ENCODE assay signal across 9 cellular contexts in the genomic region with DNA sequence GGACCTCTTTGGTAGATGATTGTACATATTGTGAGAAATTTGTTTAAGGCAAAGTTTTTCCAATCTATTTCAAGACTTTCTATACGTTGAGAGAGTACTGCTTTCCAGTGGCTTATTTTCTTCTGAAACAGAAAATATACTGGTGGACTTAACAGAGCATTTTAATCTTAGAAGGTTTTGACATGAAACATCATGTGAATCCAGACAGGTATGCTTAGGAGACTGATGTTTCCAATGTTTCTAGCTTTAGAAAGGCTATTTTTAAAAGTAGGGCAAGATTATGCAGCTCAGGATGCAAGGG.
DNase-seq lines count a peak whose midpoint lies in the region; ATAC-seq and TF ChIP-seq lines count a peak whose summit lies in the region.
"Had no signal": no experiment of that assay in that cellular context is flagged by ENCODE, and none has a peak within 500 bp of the region (broad histone marks: within the 10 kb centered on the region; RNA-seq: fewer than 3 reads in every experiment).

No MANE protein-coding gene starts in this region.

- BruUV-seq in A673 (replicated peaks; lab: Mats Ljungman, UMichigan), result no TSS peak

- H3K27me3 Mint-ChIP-seq in activated naive CD8-positive, alpha-beta T cell treated with anti-CD3 and anti-CD28 coated beads for 36 hours, result no peaks in the 10 kb centered on the region
- H3K27me3 Mint-ChIP-seq in naive thymus-derived CD8-positive, alpha-beta T cell, result no peaks in the 10 kb centered on the region

- no peaks in the 10 kb centered on the region for H3K9me3 ChIP-seq in A673 (ENCODE audit: low read depth, low read length, poor library complexity, severe bottlenecking)

- peak overlapping the region; percentile 89 for H3K27ac Mint-ChIP-seq in activated naive CD8-positive, alpha-beta T cell treated with anti-CD3 and anti-CD28 coated beads for 36 hours
- H3K27ac Mint-ChIP-seq in naive thymus-derived CD8-positive, alpha-beta T cell, result peak overlapping the region in 9 of 10 donors; percentile 52 to 97 (median 91)

- H3K36me3 Mint-ChIP-seq in activated naive CD8-positive, alpha-beta T cell treated with anti-CD3 and anti-CD28 coated beads for 36 hours, result peaks cover 40% of the 10 kb centered on the region
- H3K36me3 Mint-ChIP-seq in naive thymus-derived CD8-positive, alpha-beta T cell, result peaks cover 0 to 47% (median 20%) of the 10 kb centered on the region in 3 donors

- H3K27me3 ChIP-seq in A673 (replicated peaks; ENCODE audit: insufficient read depth, low read depth, low read length, poor library complexity), result no peaks in the 10 kb centered on the region

- no peak overlapping the region for H3K4me3 Mint-ChIP-seq in activated naive CD8-positive, alpha-beta T cell treated with anti-CD3 and anti-CD28 coated beads for 36 hours
- H3K4me3 Mint-ChIP-seq in naive thymus-derived CD8-positive, alpha-beta T cell, result peak overlapping the region; percentile 57 to 93 (median 91)

- peak overlapping the region; percentile 6 for H3K27ac ChIP-seq in A673 (ENCODE audit: low read depth, low read length, poor library complexity, severe bottlenecking)

- H3K4me1 ChIP-seq in A673 (ENCODE audit: insufficient read depth, low read length, poor library complexity, severe bottlenecking), result peaks cover 47% of the 10 kb centered on the region

- intact Hi-C loops in A673 (cut with micrococcal nuclease; ENCODE audit: unreplicated experiment), result loop anchor here (1.0 to 5.0 kb wide), 4 partner anchors 174 to 721 kb away; no protein-coding TSS in a partner anchor

- peaks cover 85% of the 10 kb centered on the region for H3K4me1 Mint-ChIP-seq in activated naive CD8-positive, alpha-beta T cell treated with anti-CD3 and anti-CD28 coated beads for 36 hours
- peaks cover 38 to 99% (median 94%) of the 10 kb centered on the region in 4 donors for H3K4me1 Mint-ChIP-seq in naive thymus-derived CD8-positive, alpha-beta T cell

- no peak overlapping the region for H3K4me3 ChIP-seq in A673 (ENCODE audit: low read depth, low read length, poor library complexity, severe bottlenecking)

- H3K36me3 ChIP-seq in A673 (ENCODE audit: insufficient read depth, low read length, poor library complexity, severe bottlenecking), result peaks cover 19% of the 10 kb centered on the region

- ATAC-seq in naive thymus-derived CD8-positive, alpha-beta T cell, result no peak
- no peak for ATAC-seq in GM21390 (IDR thresholded peaks at IDR 0.05; ENCODE audit: unreplicated experiment)

- TF ChIP-seq CTCF in A673 (conservative IDR thresholded peaks at IDR 0.05; ENCODE audit: low read depth, low read length), result no peak
- TF ChIP-seq CTCF in GM13977 (IDR thresholded peaks at IDR 0.05; ENCODE audit: extremely low read depth, insufficient read depth, missing control alignments), result no peak

- no peak for DNase-seq in A673 (ENCODE audit: low spot score)
- peak; percentile 16 for DNase-seq in GM13977 (ENCODE audit: low spot score)
- no peak for DNase-seq in activated naive CD8-positive, alpha-beta T cell treated with anti-CD3 and anti-CD28 coated beads for 36 hours
- no peak for DNase-seq in naive thymus-derived CD8-positive, alpha-beta T cell
- DNase-seq in NCI-H2196 treated with DMSO at 0.1 percent for 48 hours (lab: John Stamatoyannopoulos, UW; ENCODE audit: unreplicated experiment), result no peak
- no peak for DNase-seq in NCI-H1417 (lab: John Stamatoyannopoulos, UW)
- DNase-seq in hippocampal formation (lab: John Stamatoyannopoulos, UW), result no peak
- DNase-seq: activated effector memory CD4-positive, alpha-beta T cell treated with anti-CD3 and anti-CD28 coated beads, Interleukin-2, amount 50 U/mL, for 16 hours had no signal

- in situ Hi-C loops in GM13977 (cut with MboI; ENCODE audit: low pct_unique_long_range_greater_than_20kb, low sequenced_read_pairs, unreplicated experiment), result loop anchor here (5.0 to 25.0 kb wide), 3 partner anchors 171 to 426 kb away; no protein-coding TSS in a partner anchor

- POLR2A ChIA-PET in A673 (lab: Charles Lee; ENCODE audit: low non-redundant PET), result no interaction called here
- POLR2A ChIA-PET in naive thymus-derived CD8-positive, alpha-beta T cell (lab: Charles Lee), result interaction anchor here (0.5 to 1.8 kb wide), 3 partner anchors 16 to 791 kb away, joined by 4 to 9 read pairs (median 4); partner anchors contain the start of gene PIK3R1

- CTCF ChIA-PET in A673 (lab: Charles Lee), result interaction anchor here (0.6 to 1.3 kb wide), 6 partner anchors 9 to 760 kb away, joined by 3 to 4 read pairs (median 3); no protein-coding TSS in a partner anchor

- no peaks in the 10 kb centered on the region for H3K9me3 Mint-ChIP-seq in activated naive CD8-positive, alpha-beta T cell treated with anti-CD3 and anti-CD28 coated beads for 36 hours
- no peaks in the 10 kb centered on the region for H3K9me3 Mint-ChIP-seq in naive thymus-derived CD8-positive, alpha-beta T cell
